ENCODE assay signal across 30 cellular contexts in the genomic region with DNA sequence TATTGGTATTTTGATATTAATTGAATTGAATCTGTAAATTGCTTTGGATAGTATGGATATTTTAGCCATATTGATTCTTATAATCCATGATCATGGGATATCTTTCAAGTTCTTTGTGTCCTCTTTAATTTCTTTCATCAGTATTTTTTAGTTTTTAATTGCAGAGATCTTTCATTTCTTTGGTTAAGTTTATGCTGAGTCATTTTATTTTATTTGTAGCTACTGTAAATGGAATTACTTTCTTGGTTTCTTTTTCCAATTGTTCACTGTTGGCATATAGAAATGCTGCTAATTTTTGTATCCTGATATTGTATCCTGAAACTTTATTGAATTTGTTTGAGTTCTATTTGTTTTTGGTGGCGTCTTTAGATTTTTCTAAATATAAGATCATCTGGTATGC.
"Had no signal": no experiment of that assay in that cellular context is flagged by ENCODE, and none has a peak within 500 bp of the region (broad histone marks: within the 10 kb centered on the region; RNA-seq: fewer than 3 reads in every experiment).

No MANE protein-coding gene starts in this region.

- H3K4me1 ChIP-seq: adrenal gland, esophagus muscularis mucosa, gastrocnemius medialis had no signal

- ATAC-seq: activated CD4-positive, alpha-beta T cell treated with anti-CD3 and anti-CD28 coated beads for 36 hours; activated CD8-positive, alpha-beta memory T cell treated with anti-CD3 and anti-CD28 coated beads, Interleukin-2, amount 10 ng/mL, durations not matched to agents 7 days and 5 days; activated CD8-positive, alpha-beta T cell treated with anti-CD3 and anti-CD28 coated beads, Interleukin-2, amount 10 ng/mL, durations not matched to agents 7 days and 5 days; activated naive CD8-positive, alpha-beta T cell treated with anti-CD3 and anti-CD28 coated beads, Interleukin-2, amount 50 U/mL, for 24 hours; effector memory CD8-positive, alpha-beta T cell; foreskin keratinocyte; gastrocnemius medialis; heart left ventricle had no signal

- H3K27me3 ChIP-seq: brain microvascular endothelial cell, esophagus muscularis mucosa, foreskin keratinocyte, gastrocnemius medialis, heart left ventricle had no signal

- H3K9me3 ChIP-seq: gastrocnemius medialis had no signal

- H3K4me3 ChIP-seq: adrenal gland, esophagus muscularis mucosa, gastrocnemius medialis, heart left ventricle had no signal

- DNase-seq: activated CD4-positive, alpha-beta memory T cell treated with anti-CD3 and anti-CD28 coated beads for 36 hours; activated CD4-positive, alpha-beta T cell treated with anti-CD3 and anti-CD28 coated beads for 36 hours; activated CD4-positive, alpha-beta T cell treated with anti-CD3 and anti-CD28 coated beads, Interleukin-2, amount 10 ng/mL, durations not matched to agents 24 days and 14 days; activated CD4-positive, CD25-positive, alpha-beta regulatory T cell; activated CD4-positive, CD25-positive, alpha-beta regulatory T cell treated with anti-CD3 and anti-CD28 coated beads, Interleukin-2, amount 50 U/mL, for 72 hours; activated CD8-positive, alpha-beta memory T cell treated with anti-CD3 and anti-CD28 coated beads, Interleukin-2, amount 10 ng/mL, durations not matched to agents 7 days and 5 days; activated CD8-positive, alpha-beta memory T cell treated with anti-CD3 and anti-CD28 coated beads, Interleukin-2, amount 50 U/mL, for 4 hours; activated CD8-positive, alpha-beta T cell treated with anti-CD3 and anti-CD28 coated beads, Interleukin-2, amount 10 ng/mL, durations not matched to agents 7 days and 5 days; activated effector memory CD4-positive, alpha-beta T cell treated with anti-CD3 and anti-CD28 coated beads, Interleukin-2, amount 50 U/mL, for 16 hours; activated naive CD4-positive, alpha-beta T cell treated with anti-CD3 and anti-CD28 coated beads for 36 hours; activated naive CD8-positive, alpha-beta T cell treated with anti-CD3 and anti-CD28 coated beads for 36 hours; activated naive CD8-positive, alpha-beta T cell treated with anti-CD3 and anti-CD28 coated beads, Interleukin-2, amount 50 U/mL, for 24 hours; activated T-cell treated with anti-CD3 and anti-CD28 coated beads, Interleukin-2, amount 50 U/mL, for 1 hour; activated T-cell treated with anti-CD3 and anti-CD28 coated beads, Interleukin-2, amount 50 U/mL, for 48 hours; adrenal gland; anterior cingulate cortex; brain microvascular endothelial cell; cortex of kidney; dermis blood vessel endothelial cell; effector CD4-positive, alpha-beta T cell; effector memory CD8-positive, alpha-beta T cell; erythroblast; foreskin keratinocyte; gastrocnemius medialis; glutamatergic neuron; heart left ventricle; T-helper 2 cell had no signal

- H3K36me3 ChIP-seq: adrenal gland, brain microvascular endothelial cell, esophagus muscularis mucosa, gastrocnemius medialis, heart left ventricle had no signal

- H3K27ac ChIP-seq: adrenal gland, brain microvascular endothelial cell, esophagus muscularis mucosa, foreskin keratinocyte, gastrocnemius medialis, heart left ventricle had no signal

- FAIRE-seq: astrocyte, bronchial epithelial cell had no signal
